ENCODE assay signal across 9 cellular contexts in genomic region chr10:49177391-49178355, GRCh38. TPM values are rescaled to one million over a fixed set of nuclear protein-coding genes. Genes with fewer than 3 reads are reported as not detected.
A peak's percentile ranks its signal among the peaks of the same experiment; 100 is the strongest.
DNase-seq lines count a peak whose midpoint lies in the region; ATAC-seq lines count a peak whose summit lies in the region.
"Had no signal": no experiment of that assay in that cellular context is flagged by ENCODE, and none has a peak within 500 bp of the region (broad histone marks: within the 10 kb centered on the region; RNA-seq: fewer than 3 reads in every experiment).

No MANE protein-coding gene starts in this region.

- H3K27ac ChIP-seq in caudate nucleus (ENCODE audit: low read depth, low read length) = peak overlapping the region; percentile 9
- H3K27ac ChIP-seq: C4-2B had no signal

- peak overlapping the region; percentile 75 to 83 for H3K27ac Mint-ChIP-seq in T-cell

- CTCF ChIA-PET in T-cell (lab: Charles Lee) = no interaction called here

- H3K36me3 Mint-ChIP-seq in T-cell = no peaks in the 10 kb centered on the region

- POLR2A ChIA-PET in T-cell (lab: Charles Lee) = no interaction called here

- H3K4me1 Mint-ChIP-seq in T-cell = peaks cover 5 to 75% (median 29%) of the 10 kb centered on the region in 3 donors

- H3K27me3 Mint-ChIP-seq in T-cell = peaks cover 0 to 7% of the 10 kb centered on the region in 2 donors

- peak; percentile 53 for ATAC-seq in HG02943 (IDR thresholded peaks at IDR 0.05; ENCODE audit: low read depth, unreplicated experiment)
- ATAC-seq in T-cell (replicated peaks in 1 of 4) = peak; percentile 48 to 76 (median 55)

- H3K9me3 Mint-ChIP-seq in T-cell = no peaks in the 10 kb centered on the region

- H3K4me3 Mint-ChIP-seq in T-cell = peak overlapping the region in 1 of 3 donors; percentile 10

- peak; percentile 34 to 38 for DNase-seq in activated CD4-positive, alpha-beta T cell treated with anti-CD3 and anti-CD28 coated beads for 24 hours (ENCODE audit: low read depth in 2 of 2)
- no peak for DNase-seq in activated CD4-positive, alpha-beta T cell treated with anti-CD3 and anti-CD28 coated beads for 1 hour
- peak in 9 of 34 experiments; percentile 6 to 53 (median 30) for DNase-seq in T-cell
- DNase-seq in caudate nucleus (lab: John Stamatoyannopoulos, UW) = peak in 21 of 61 donors; percentile 16 to 64 (median 33)
- DNase-seq in lung microvascular endothelial cell (ENCODE audit: low read depth in 2 of 2) = peak; percentile 80 to 81
- DNase-seq in stromal cell of bone marrow (ENCODE audit: low read depth) = peak; percentile 89
- no peak for DNase-seq in NCI-H2029 (lab: John Stamatoyannopoulos, UW)

RNA-seq across cellular contexts. Expression of gene TMEM273, which starts 10.5 kb away (rescaled TPM):
- total RNA-seq in T-cell = 10 to 100 TPM in 4 of 5 donors, 1 to 10 TPM in 1; 8.4 to 22.9 (median 15.6) TPM
- total RNA-seq in lung microvascular endothelial cell = 4.8 and 6.1 TPM in 2 replicates

RNA-seq across cellular contexts. Expression of gene FAM170B, which starts 43.9 kb away (rescaled TPM):
- under 1 TPM in 1 of 5 donors, not detected in 4; 0.16 TPM for total RNA-seq in T-cell
- total RNA-seq in lung microvascular endothelial cell = not detected in 2 replicates

Comparison
In these comparisons a context has a peak if more than half of its experiments do, and no peak if none do; other contexts are left out.
1. DNase-seq: peak in activated CD4-positive, alpha-beta T cell treated with anti-CD3 and anti-CD28 coated beads for 24 hours (2 of 2), lung microvascular endothelial cell (2 of 2) and stromal cell of bone marrow (single experiment); none in activated CD4-positive, alpha-beta T cell treated with anti-CD3 and anti-CD28 coated beads for 1 hour (single experiment) and NCI-H2029 (single experiment).